1 cellular context compared by ENCODE assay signal in the genomic region with DNA sequence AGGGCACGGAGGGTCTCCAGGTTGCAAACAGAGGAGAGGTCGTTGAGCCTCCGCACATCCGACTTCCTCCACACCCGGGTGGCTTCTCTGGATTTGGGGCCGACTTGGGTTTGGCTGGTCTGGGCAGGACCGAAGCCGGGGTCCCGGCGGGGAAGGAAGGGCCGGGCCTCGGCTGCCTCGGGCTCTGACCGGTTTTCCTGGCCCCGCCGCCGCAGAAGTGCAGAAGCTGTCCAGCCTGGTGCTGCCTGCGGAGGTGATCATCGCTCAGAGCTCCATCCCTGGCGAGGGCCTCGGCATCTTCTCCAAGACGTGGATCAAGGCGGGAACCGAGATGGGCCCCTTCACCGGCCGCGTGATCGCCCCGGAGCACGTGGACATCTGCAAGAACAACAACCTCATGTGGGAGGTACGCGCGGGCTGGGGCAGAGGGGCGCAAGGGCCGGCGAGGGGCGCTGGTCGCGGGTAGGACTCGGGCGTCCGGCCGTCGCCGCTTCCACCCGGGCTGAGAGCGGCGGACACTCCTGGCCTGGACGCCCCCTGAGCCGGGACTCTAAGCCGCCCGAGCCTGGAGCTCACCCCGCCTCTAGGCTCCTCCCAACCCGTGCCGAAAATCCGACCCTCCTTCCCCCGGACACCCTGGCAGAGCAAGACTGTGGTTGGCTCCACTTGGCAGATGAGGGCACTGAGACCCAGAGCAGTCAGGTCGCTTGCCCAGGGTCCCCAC.
TF ChIP-seq lines count a peak whose summit lies in the region.

No MANE protein-coding gene starts in this region.

TF ChIP-seq in H1, 55 proteins besides CTCF, POLR2A, EP300 and RAD21:
- TF ChIP-seq RXRA (IDR thresholded peaks at IDR 0.05; ENCODE audit: insufficient read depth, low read depth, low read length) = no peak
- TF ChIP-seq PHF8 (conservative IDR thresholded peaks at IDR 0.05; ENCODE audit: low read depth, low read length) = no peak
- TF ChIP-seq SP4 (IDR thresholded peaks at IDR 0.05; ENCODE audit: low read length) = no peak
- peak; percentile 21 for TF ChIP-seq KDM4A (IDR thresholded peaks at IDR 0.05; ENCODE audit: low read depth, low read length, severe bottlenecking)
- TF ChIP-seq SUZ12 (IDR thresholded peaks at IDR 0.05; ENCODE audit: low read length) = peak; percentile 95
- no peak for TF ChIP-seq ATF3 (IDR thresholded peaks at IDR 0.05; ENCODE audit: insufficient read depth, low read depth, low read length)
- TF ChIP-seq CTBP2 (IDR thresholded peaks at IDR 0.05; ENCODE audit: borderline replicate concordance, insufficient read depth, insufficient read length, low read length) = no peak
- TF ChIP-seq, protein P1, sequence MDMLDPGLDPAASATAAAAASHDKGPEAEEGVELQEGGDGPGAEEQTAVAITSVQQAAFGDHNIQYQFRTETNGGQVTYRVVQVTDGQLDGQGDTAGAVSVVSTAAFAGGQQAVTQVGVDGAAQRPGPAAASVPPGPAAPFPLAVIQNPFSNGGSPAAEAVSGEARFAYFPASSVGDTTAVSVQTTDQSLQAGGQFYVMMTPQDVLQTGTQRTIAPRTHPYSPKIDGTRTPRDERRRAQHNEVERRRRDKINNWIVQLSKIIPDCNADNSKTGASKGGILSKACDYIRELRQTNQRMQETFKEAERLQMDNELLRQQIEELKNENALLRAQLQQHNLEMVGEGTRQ (IDR thresholded peaks at IDR 0.05; ENCODE audit: low read length) = 0 out of 2 replicates have a peak, but pooled peaks have one; percentile 40
- TF ChIP-seq, protein P2, sequence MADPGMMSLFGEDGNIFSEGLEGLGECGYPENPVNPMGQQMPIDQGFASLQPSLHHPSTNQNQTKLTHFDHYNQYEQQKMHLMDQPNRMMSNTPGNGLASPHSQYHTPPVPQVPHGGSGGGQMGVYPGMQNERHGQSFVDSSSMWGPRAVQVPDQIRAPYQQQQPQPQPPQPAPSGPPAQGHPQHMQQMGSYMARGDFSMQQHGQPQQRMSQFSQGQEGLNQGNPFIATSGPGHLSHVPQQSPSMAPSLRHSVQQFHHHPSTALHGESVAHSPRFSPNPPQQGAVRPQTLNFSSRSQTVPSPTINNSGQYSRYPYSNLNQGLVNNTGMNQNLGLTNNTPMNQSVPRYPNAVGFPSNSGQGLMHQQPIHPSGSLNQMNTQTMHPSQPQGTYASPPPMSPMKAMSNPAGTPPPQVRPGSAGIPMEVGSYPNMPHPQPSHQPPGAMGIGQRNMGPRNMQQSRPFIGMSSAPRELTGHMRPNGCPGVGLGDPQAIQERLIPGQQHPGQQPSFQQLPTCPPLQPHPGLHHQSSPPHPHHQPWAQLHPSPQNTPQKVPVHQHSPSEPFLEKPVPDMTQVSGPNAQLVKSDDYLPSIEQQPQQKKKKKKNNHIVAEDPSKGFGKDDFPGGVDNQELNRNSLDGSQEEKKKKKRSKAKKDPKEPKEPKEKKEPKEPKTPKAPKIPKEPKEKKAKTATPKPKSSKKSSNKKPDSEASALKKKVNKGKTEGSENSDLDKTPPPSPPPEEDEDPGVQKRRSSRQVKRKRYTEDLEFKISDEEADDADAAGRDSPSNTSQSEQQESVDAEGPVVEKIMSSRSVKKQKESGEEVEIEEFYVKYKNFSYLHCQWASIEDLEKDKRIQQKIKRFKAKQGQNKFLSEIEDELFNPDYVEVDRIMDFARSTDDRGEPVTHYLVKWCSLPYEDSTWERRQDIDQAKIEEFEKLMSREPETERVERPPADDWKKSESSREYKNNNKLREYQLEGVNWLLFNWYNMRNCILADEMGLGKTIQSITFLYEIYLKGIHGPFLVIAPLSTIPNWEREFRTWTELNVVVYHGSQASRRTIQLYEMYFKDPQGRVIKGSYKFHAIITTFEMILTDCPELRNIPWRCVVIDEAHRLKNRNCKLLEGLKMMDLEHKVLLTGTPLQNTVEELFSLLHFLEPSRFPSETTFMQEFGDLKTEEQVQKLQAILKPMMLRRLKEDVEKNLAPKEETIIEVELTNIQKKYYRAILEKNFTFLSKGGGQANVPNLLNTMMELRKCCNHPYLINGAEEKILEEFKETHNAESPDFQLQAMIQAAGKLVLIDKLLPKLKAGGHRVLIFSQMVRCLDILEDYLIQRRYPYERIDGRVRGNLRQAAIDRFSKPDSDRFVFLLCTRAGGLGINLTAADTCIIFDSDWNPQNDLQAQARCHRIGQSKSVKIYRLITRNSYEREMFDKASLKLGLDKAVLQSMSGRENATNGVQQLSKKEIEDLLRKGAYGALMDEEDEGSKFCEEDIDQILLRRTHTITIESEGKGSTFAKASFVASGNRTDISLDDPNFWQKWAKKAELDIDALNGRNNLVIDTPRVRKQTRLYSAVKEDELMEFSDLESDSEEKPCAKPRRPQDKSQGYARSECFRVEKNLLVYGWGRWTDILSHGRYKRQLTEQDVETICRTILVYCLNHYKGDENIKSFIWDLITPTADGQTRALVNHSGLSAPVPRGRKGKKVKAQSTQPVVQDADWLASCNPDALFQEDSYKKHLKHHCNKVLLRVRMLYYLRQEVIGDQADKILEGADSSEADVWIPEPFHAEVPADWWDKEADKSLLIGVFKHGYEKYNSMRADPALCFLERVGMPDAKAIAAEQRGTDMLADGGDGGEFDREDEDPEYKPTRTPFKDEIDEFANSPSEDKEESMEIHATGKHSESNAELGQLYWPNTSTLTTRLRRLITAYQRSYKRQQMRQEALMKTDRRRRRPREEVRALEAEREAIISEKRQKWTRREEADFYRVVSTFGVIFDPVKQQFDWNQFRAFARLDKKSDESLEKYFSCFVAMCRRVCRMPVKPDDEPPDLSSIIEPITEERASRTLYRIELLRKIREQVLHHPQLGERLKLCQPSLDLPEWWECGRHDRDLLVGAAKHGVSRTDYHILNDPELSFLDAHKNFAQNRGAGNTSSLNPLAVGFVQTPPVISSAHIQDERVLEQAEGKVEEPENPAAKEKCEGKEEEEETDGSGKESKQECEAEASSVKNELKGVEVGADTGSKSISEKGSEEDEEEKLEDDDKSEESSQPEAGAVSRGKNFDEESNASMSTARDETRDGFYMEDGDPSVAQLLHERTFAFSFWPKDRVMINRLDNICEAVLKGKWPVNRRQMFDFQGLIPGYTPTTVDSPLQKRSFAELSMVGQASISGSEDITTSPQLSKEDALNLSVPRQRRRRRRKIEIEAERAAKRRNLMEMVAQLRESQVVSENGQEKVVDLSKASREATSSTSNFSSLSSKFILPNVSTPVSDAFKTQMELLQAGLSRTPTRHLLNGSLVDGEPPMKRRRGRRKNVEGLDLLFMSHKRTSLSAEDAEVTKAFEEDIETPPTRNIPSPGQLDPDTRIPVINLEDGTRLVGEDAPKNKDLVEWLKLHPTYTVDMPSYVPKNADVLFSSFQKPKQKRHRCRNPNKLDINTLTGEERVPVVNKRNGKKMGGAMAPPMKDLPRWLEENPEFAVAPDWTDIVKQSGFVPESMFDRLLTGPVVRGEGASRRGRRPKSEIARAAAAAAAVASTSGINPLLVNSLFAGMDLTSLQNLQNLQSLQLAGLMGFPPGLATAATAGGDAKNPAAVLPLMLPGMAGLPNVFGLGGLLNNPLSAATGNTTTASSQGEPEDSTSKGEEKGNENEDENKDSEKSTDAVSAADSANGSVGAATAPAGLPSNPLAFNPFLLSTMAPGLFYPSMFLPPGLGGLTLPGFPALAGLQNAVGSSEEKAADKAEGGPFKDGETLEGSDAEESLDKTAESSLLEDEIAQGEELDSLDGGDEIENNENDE (IDR thresholded peaks at IDR 0.05; ENCODE audit: insufficient replicate concordance, low read length) = no peak
- no peak for TF ChIP-seq MAFK (IDR thresholded peaks at IDR 0.05; ENCODE audit: low read depth, low read length)
- peak; percentile 97 for TF ChIP-seq E2F6 (IDR thresholded peaks at IDR 0.05)
- TF ChIP-seq KDM5A (IDR thresholded peaks at IDR 0.05; ENCODE audit: low read length) = no peak
- TF ChIP-seq POLR2AphosphoS5 (IDR thresholded peaks at IDR 0.05; ENCODE audit: low read depth, low read length) = no peak
- no peak for TF ChIP-seq CBX5 (IDR thresholded peaks at IDR 0.05; ENCODE audit: low read depth, low read length)
- no peak for TF ChIP-seq GABPA (IDR thresholded peaks at IDR 0.05; ENCODE audit: borderline replicate concordance, insufficient read depth, low read length)
- TF ChIP-seq, protein P3, sequence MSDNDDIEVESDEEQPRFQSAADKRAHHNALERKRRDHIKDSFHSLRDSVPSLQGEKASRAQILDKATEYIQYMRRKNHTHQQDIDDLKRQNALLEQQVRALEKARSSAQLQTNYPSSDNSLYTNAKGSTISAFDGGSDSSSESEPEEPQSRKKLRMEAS (IDR thresholded peaks at IDR 0.05) = peak; percentile 91
- no peak for TF ChIP-seq JUND (IDR thresholded peaks at IDR 0.05; ENCODE audit: low read length)
- TF ChIP-seq SP2 (IDR thresholded peaks at IDR 0.05; ENCODE audit: low read length) = no peak
- peak; percentile 28 for TF ChIP-seq RNF2 (IDR thresholded peaks at IDR 0.05; ENCODE audit: borderline replicate concordance, low read depth, low read length, missing control alignments, poor library complexity, severe bottlenecking)
- TF ChIP-seq YY1 (IDR thresholded peaks at IDR 0.05; ENCODE audit: low read depth, low read length) = no peak
- TF ChIP-seq SIX5 (IDR thresholded peaks at IDR 0.05; ENCODE audit: low read depth, low read length) = no peak
- TF ChIP-seq SIRT6 (IDR thresholded peaks at IDR 0.05; ENCODE audit: low read length) = no peak
- TF ChIP-seq ATF2 (IDR thresholded peaks at IDR 0.05; ENCODE audit: low read length) = no peak
- TF ChIP-seq BRCA1 (IDR thresholded peaks at IDR 0.05; ENCODE audit: low read depth, low read length) = no peak
- TF ChIP-seq NANOG (IDR thresholded peaks at IDR 0.05; ENCODE audit: insufficient read depth, low read depth, low read length, poor library complexity, severe bottlenecking) = no peak
- TF ChIP-seq SAP30 (IDR thresholded peaks at IDR 0.05; ENCODE audit: insufficient read depth, insufficient replicate concordance, low read length) = no peak
- TF ChIP-seq CHD2 (IDR thresholded peaks at IDR 0.05; ENCODE audit: low read length) = no peak
- no peak for TF ChIP-seq TCF12 (IDR thresholded peaks at IDR 0.05; ENCODE audit: low read depth, low read length)
- peak; percentile 74; the same call in 1 of the 2 replicates for TF ChIP-seq CBX8 (IDR thresholded peaks at IDR 0.05; ENCODE audit: borderline replicate concordance, low read depth, low read length)
- TF ChIP-seq CREB1 (IDR thresholded peaks at IDR 0.05) = no peak
- no peak for TF ChIP-seq TBP (IDR thresholded peaks at IDR 0.05; ENCODE audit: low read depth, low read length)
- TF ChIP-seq JUN (IDR thresholded peaks at IDR 0.05; ENCODE audit: low read depth, low read length) = no peak
- no peak for TF ChIP-seq TEAD4 (IDR thresholded peaks at IDR 0.05; ENCODE audit: low read depth, low read length)
- TF ChIP-seq EZH2 (IDR thresholded peaks at IDR 0.05; ENCODE audit: low read depth, low read length, severe bottlenecking) = peak; percentile 87
- TF ChIP-seq TAF7 (optimal IDR thresholded peaks at IDR 0.05; ENCODE audit: borderline replicate concordance, low read depth, low read length) = no peak
- no peak for TF ChIP-seq KDM1A (IDR thresholded peaks at IDR 0.05; ENCODE audit: borderline replicate concordance, low read length)
- no peak for TF ChIP-seq POU5F1 (IDR thresholded peaks at IDR 0.05; ENCODE audit: low read depth, low read length)
- no peak for TF ChIP-seq HDAC2 (IDR thresholded peaks at IDR 0.05; ENCODE audit: borderline replicate concordance in 1 of 2, low read depth in 2 of 2, low read length in 2 of 2)
